20 cellular contexts compared by ENCODE assay signal in the genomic region with DNA sequence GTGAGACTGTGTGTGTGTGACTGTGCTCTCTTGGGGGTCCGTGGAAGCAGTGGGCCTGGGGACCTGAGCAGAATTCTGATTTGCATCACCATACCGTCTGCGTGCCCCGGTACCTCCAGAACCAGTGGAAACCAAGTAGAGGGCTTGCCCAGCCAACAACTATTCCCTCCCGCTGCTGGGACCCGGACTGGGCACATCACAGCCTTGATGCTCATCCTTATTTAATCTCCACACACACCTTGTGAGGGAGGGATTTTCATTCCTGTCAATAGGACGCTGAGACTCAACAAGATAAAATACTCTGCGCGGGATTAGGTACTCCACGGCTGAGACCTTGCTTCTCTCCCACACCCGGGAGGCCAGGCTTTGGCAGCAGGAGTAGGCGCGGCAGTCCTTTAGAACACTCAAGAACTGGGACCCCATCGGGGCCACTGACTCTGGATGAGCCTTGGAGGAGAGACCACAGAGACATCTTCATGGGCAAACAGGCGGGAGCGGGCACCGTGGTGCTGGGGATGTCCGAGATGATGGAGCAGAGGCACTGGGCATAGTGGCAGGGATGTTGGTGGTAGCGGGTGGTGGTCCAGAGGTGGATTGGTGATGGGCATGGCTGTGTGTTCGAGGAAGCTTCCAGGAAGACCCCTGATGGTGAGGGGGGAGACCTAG.
"Had no signal": no experiment of that assay in that cellular context is flagged by ENCODE, and none has a peak within 500 bp of the region (broad histone marks: within the 10 kb centered on the region; RNA-seq: fewer than 3 reads in every experiment).

No MANE protein-coding gene starts in this region.

- H3K27me3 ChIP-seq: body of pancreas, transverse colon had no signal

- H3K9ac ChIP-seq: parathyroid adenoma had no signal

- H3K27ac Mint-ChIP-seq: activated CD8-positive, alpha-beta T cell treated with anti-CD3 and anti-CD28 coated beads, Interleukin-2, amount 10 ng/mL, durations not matched to agents 7 days and 5 days; activated naive CD8-positive, alpha-beta T cell; activated T-cell treated with anti-CD3 and anti-CD28 coated beads, Interleukin-2, amount 50 U/mL, for 24 hours; activated T-helper 17 cell treated with anti-CD3 and anti-CD28 coated beads, Interleukin-2, amount 50 U/mL, for 72 hours; endodermal cell; nephron progenitor cell; stimulated activated memory B cell treated with anti-CD40 and anti-IgM and Interleukin-4, amounts not matched to agents 10 μg/mL and 1 μg/mL and 100 μg/mL, for 72 hours; T-helper 1 cell treated with Interleukin-12 subunit alpha and Interleukin-12 subunit beta and Interleukin-4 antibody, amounts not matched to agents 30 μg/mL and 1 μg/mL, for 36 hours had no signal

- H3K4me3 Mint-ChIP-seq: activated CD8-positive, alpha-beta T cell treated with anti-CD3 and anti-CD28 coated beads, Interleukin-2, amount 10 ng/mL, durations not matched to agents 7 days and 5 days; activated naive CD8-positive, alpha-beta T cell; activated T-cell treated with anti-CD3 and anti-CD28 coated beads, Interleukin-2, amount 50 U/mL, for 24 hours; activated T-helper 17 cell treated with anti-CD3 and anti-CD28 coated beads, Interleukin-2, amount 50 U/mL, for 72 hours; endodermal cell; nephron progenitor cell; stimulated activated memory B cell treated with anti-CD40 and anti-IgM and Interleukin-4, amounts not matched to agents 10 μg/mL and 1 μg/mL and 100 μg/mL, for 72 hours; T-helper 1 cell treated with Interleukin-12 subunit alpha and Interleukin-12 subunit beta and Interleukin-4 antibody, amounts not matched to agents 30 μg/mL and 1 μg/mL, for 36 hours had no signal

- H2AFZ ChIP-seq: parathyroid adenoma had no signal

- H3K9me3 Mint-ChIP-seq: activated T-cell treated with anti-CD3 and anti-CD28 coated beads, Interleukin-2, amount 50 U/mL, for 24 hours; activated T-helper 17 cell treated with anti-CD3 and anti-CD28 coated beads, Interleukin-2, amount 50 U/mL, for 72 hours; endodermal cell; nephron progenitor cell; stimulated activated memory B cell treated with anti-CD40 and anti-IgM and Interleukin-4, amounts not matched to agents 10 μg/mL and 1 μg/mL and 100 μg/mL, for 72 hours; T-helper 1 cell treated with Interleukin-12 subunit alpha and Interleukin-12 subunit beta and Interleukin-4 antibody, amounts not matched to agents 30 μg/mL and 1 μg/mL, for 36 hours had no signal

- H3K36me3 Mint-ChIP-seq: activated naive CD8-positive, alpha-beta T cell; stimulated activated memory B cell treated with anti-CD40 and anti-IgM and Interleukin-4, amounts not matched to agents 10 μg/mL and 1 μg/mL and 100 μg/mL, for 72 hours had no signal

- H3K36me3 ChIP-seq: cardiac muscle cell, transverse colon had no signal

- H3K9me3 ChIP-seq: body of pancreas, transverse colon had no signal

- H3K4me3 ChIP-seq: body of pancreas, cardiac muscle cell, smooth muscle cell, transverse colon had no signal

- H3K27ac ChIP-seq: body of pancreas, cardiac muscle cell, epithelial cell of prostate, parathyroid adenoma, transverse colon had no signal

- DNase-seq: activated CD4-positive, alpha-beta T cell treated with anti-CD3 and anti-CD28 coated beads, Interleukin-2, amount 50 U/mL, for 1 hour; activated CD8-positive, alpha-beta T cell treated with anti-CD3 and anti-CD28 coated beads, Interleukin-2, amount 10 ng/mL, durations not matched to agents 7 days and 5 days; activated naive CD4-positive, alpha-beta T cell; activated T-cell treated with anti-CD3 and anti-CD28 coated beads, Interleukin-2, amount 50 U/mL, for 24 hours; cortex of kidney; endodermal cell; foreskin melanocyte; nucleus accumbens; stimulated activated CD4-positive, alpha-beta T cell treated with anti-CD3 and anti-CD28 coated beads, Interleukin-15, amount 100 ng/mL, for 24 hours; transverse colon had no signal

- H3K27me3 Mint-ChIP-seq: activated T-helper 17 cell treated with anti-CD3 and anti-CD28 coated beads, Interleukin-2, amount 50 U/mL, for 72 hours had no signal

- H3K79me2 ChIP-seq: parathyroid adenoma had no signal

- H3K4me1 ChIP-seq: parathyroid adenoma had no signal

- H3K4me1 Mint-ChIP-seq: activated T-helper 17 cell treated with anti-CD3 and anti-CD28 coated beads, Interleukin-2, amount 50 U/mL, for 72 hours; stimulated activated memory B cell treated with anti-CD40 and anti-IgM and Interleukin-4, amounts not matched to agents 10 μg/mL and 1 μg/mL and 100 μg/mL, for 72 hours had no signal

- ATAC-seq: activated CD8-positive, alpha-beta T cell treated with anti-CD3 and anti-CD28 coated beads, Interleukin-2, amount 10 ng/mL, durations not matched to agents 7 days and 5 days; stimulated activated memory B cell treated with anti-CD40 and anti-IgM and Interleukin-4, amounts not matched to agents 10 μg/mL and 1 μg/mL and 100 μg/mL, for 72 hours had no signal

- H3K4me2 ChIP-seq: smooth muscle cell had no signal
